Comparison of ENCODE assay signal across 1 cellular context in the genomic region with DNA sequence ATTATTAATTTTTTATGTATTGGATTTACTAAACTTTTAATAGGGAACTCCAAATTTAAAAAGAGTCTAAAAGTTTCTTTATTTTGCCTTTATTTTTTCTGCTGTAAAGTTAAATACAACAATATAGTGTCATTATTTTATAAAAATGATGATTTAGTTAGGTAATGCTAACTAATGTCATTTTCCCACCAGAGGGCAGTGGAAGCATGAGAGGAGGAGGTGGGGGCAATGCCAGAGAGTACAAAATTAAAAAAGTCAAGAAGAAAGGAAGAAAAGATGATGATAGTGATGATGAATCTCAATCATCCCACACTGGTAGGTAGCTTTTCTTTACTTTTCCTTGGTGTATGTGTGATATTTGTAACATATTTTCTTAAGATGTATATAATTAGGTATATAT.
TF ChIP-seq lines count a peak whose summit lies in the region.

No MANE protein-coding gene starts in this region.

TF ChIP-seq in HEK293T, 16 proteins besides CTCF, POLR2A, EP300 and RAD21 (continued from another document):
- TF ChIP-seq FOXA1 (IDR thresholded peaks at IDR 0.05) (no peak), SP1 (IDR thresholded peaks at IDR 0.05) (no peak), BHLHE40 (IDR thresholded peaks at IDR 0.05; ENCODE audit: borderline replicate concordance) (no peak), ZNF384 (IDR thresholded peaks at IDR 0.05) (no peak), SUZ12 (IDR thresholded peaks at IDR 0.05) (no peak), ELF4 (IDR thresholded peaks at IDR 0.05) (no peak)
- TF ChIP-seq, protein P1, sequence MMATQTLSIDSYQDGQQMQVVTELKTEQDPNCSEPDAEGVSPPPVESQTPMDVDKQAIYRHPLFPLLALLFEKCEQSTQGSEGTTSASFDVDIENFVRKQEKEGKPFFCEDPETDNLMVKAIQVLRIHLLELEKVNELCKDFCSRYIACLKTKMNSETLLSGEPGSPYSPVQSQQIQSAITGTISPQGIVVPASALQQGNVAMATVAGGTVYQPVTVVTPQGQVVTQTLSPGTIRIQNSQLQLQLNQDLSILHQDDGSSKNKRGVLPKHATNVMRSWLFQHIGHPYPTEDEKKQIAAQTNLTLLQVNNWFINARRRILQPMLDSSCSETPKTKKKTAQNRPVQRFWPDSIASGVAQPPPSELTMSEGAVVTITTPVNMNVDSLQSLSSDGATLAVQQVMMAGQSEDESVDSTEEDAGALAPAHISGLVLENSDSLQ (IDR thresholded peaks at IDR 0.05): no peak
